In the genomic region with DNA sequence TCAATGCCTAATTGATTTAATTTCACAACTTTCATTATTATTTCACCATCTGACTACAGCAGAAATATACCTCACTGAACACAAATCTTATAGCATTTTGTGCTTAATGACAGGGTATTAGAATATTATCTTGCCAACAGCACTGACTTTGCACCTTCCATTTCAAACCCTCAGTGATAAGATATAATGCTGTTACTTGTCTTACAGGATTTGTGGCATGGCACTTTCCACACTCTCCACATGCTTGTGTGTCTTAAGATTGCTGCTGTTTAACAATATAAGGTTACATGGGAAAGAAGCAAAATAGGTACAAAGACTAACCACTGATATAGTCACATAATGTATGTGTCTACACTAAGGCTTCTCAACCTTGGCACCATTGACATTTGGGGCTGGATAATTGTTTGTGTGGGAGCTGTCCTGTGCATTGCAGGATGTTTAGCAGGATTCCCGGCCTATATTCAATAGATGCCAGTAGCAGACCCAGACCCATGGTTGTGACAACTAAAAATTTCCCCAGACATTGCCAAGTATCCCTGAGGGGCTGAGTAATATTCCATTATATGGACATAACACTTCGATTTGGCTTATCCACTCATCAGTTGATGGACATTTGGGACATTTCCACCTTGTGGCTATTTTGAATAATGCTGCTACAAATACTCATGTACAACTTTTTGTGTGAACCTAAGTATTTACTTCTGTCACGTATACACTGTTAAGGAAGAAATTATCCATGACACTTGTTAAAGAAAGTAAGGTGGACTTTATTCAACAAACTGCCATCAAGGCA, we compare ENCODE assay signal across 22 cellular contexts. TPM values are rescaled to one million over a fixed set of nuclear protein-coding genes. Genes with fewer than 3 reads are reported as not detected.
DNase-seq lines count a peak whose midpoint lies in the region; ATAC-seq, FAIRE-seq and TF ChIP-seq lines count a peak whose summit lies in the region.
"Had no signal": no experiment of that assay in that cellular context is flagged by ENCODE, and none has a peak within 500 bp of the region (broad histone marks: within the 10 kb centered on the region; RNA-seq: fewer than 3 reads in every experiment).

No MANE protein-coding gene starts in this region.

- no peaks in the 10 kb centered on the region for H3K9me2 ChIP-seq in HCT116 (ENCODE audit: insufficient read depth)

- CTCF ChIA-PET in HCT116 (lab: Charles Lee): no interaction called here

- H2AFZ ChIP-seq in HCT116 (ENCODE audit: low read depth, low read length, poor library complexity, severe bottlenecking): no peak overlapping the region

- intact Hi-C loops in HCT116 (cut with micrococcal nuclease): no loop called here
- intact Hi-C loops in pancreas (cut with DNase I): no loop called here

- H3K4me1 Mint-ChIP-seq in nephron: peaks cover 16% of the 10 kb centered on the region

- H3K27ac ChIP-seq in HCT116 (ENCODE audit: low read depth, low read length) (no peak overlapping the region), pancreas (no peak overlapping the region)
- H3K27ac ChIP-seq: left ventricle myocardium inferior had no signal

- no peak for TF ChIP-seq RAD21 in HCT116 (IDR thresholded peaks at IDR 0.05; ENCODE audit: low read depth)

- in situ Hi-C loops in SK-MEL-5 (cut with HindIII; ENCODE audit: low pct_unique_long_range_greater_than_20kb, low sequenced_read_pairs): no loop called here

- peak in 1 of 3 experiments; percentile 39; a peak in 3 of 6 replicates for TF ChIP-seq CTCF in HCT116 (IDR thresholded peaks at IDR 0.05 in 2 of 3, conservative IDR thresholded peaks at IDR 0.05 in 1 of 3; ENCODE audit: borderline replicate concordance in 1 of 3, insufficient read depth in 1 of 3, low read depth in 2 of 3, low read length in 2 of 3)
- no peak for TF ChIP-seq CTCF in nephron (IDR thresholded peaks at IDR 0.05; ENCODE audit: unreplicated experiment in 3 of 3)
- no peak for TF ChIP-seq CTCF in pancreas (IDR thresholded peaks at IDR 0.05)

- no peaks in the 10 kb centered on the region for H4K20me1 ChIP-seq in HCT116 (ENCODE audit: insufficient read depth)

- DNase-seq in ELR (ENCODE audit: low read depth): peak; percentile 21
- DNase-seq in HCT116 (ENCODE audit: low read depth, low spot score): no peak
- DNase-seq in SK-MEL-5 (ENCODE audit: low read depth, low spot score): peak; percentile 21
- DNase-seq in pancreas: no peak
- no peak for DNase-seq in epidermal melanocyte (ENCODE audit: insufficient read length, low spot score)
- no peak for DNase-seq in NOMO-1 treated with dmso at 0.1 percent for 144 hours (lab: John Stamatoyannopoulos, UW; ENCODE audit: unreplicated experiment)
- DNase-seq: activated CD4-positive, alpha-beta T cell treated with anti-CD3 and anti-CD28 coated beads for 36 hours; activated effector memory CD4-positive, alpha-beta T cell treated with anti-CD3 and anti-CD28 coated beads, Interleukin-2, amount 50 U/mL, for 16 hours; activated naive CD8-positive, alpha-beta T cell treated with anti-CD3 and anti-CD28 coated beads, Interleukin-2, amount 10 ng/mL, durations not matched to agents 7 days and 5 days; central memory CD4-positive, alpha-beta T cell; EL; GOT3; islet precursor cell; left ventricle myocardium inferior; NCI-H1694 treated with DMSO at 0.1 percent for 48 hours; NCI-H524 treated with DMSO at 0.1 percent for 48 hours; NK-92 treated with Interleukin-12 subunit alpha and Interleukin-12 subunit beta, amount 100 ng/mL, for 24 hours; stimulated activated naive CD4-positive, alpha-beta T cell treated with Interleukin-2 at 50 U/mL for 16 hours had no signal

- POLR2A ChIA-PET in HCT116 (lab: Charles Lee): no interaction called here

- H3K36me3 ChIP-seq in HCT116 (ENCODE audit: control insufficient read depth in 1 of 2, insufficient read depth in 2 of 2, low read length in 2 of 2) (no peaks in the 10 kb centered on the region; a peak in 1 of 4 replicates), pancreas (no peaks in the 10 kb centered on the region)
- H3K36me3 ChIP-seq: left ventricle myocardium inferior had no signal

- H3K9ac ChIP-seq in HCT116 (ENCODE audit: low read length): no peak overlapping the region

- H3K27me3 Mint-ChIP-seq in nephron (ENCODE audit: low read depth): no peaks in the 10 kb centered on the region

- no peaks in the 10 kb centered on the region for H3K36me3 Mint-ChIP-seq in nephron (ENCODE audit: low read depth)
- H3K36me3 Mint-ChIP-seq: activated naive CD8-positive, alpha-beta T cell treated with anti-CD3 and anti-CD28 coated beads, Interleukin-2, amount 10 ng/mL, durations not matched to agents 7 days and 5 days had no signal

- 75 to 85% methylated on average over 3 of the region's 3 CpGs for WGBS in pancreas, 2 donors

- H3K4me3 Mint-ChIP-seq in nephron: no peak overlapping the region
- H3K4me3 Mint-ChIP-seq: activated CD4-positive, alpha-beta T cell treated with anti-CD3 and anti-CD28 coated beads for 36 hours; activated naive CD8-positive, alpha-beta T cell treated with anti-CD3 and anti-CD28 coated beads, Interleukin-2, amount 10 ng/mL, durations not matched to agents 7 days and 5 days; T-helper 1 cell treated with Interleukin-12 subunit alpha and Interleukin-12 subunit beta and Interleukin-4 antibody, amounts not matched to agents 30 μg/mL and 1 μg/mL, for 36 hours had no signal

- FAIRE-seq in pancreas (lab: Jason Lieb, UNC): no peak
- FAIRE-seq: TTC549, urothelium cell line had no signal

- H3K27me3 ChIP-seq in HCT116 (ENCODE audit: insufficient read depth, low read length): no peaks in the 10 kb centered on the region
- no peaks in the 10 kb centered on the region for H3K27me3 ChIP-seq in pancreas

- H3K4me3 ChIP-seq in HCT116 (replicated peaks in 1 of 2; ENCODE audit: low read depth in 1 of 2, low read length in 2 of 2) (no peak overlapping the region), pancreas (no peak overlapping the region)
- H3K4me3 ChIP-seq: left ventricle myocardium inferior had no signal

- no peak overlapping the region for H3K4me2 ChIP-seq in HCT116 (ENCODE audit: low read length)

- RAD21 ChIA-PET in HCT116 (lab: Charles Lee; ENCODE audit: low non-redundant PET in 1 of 2, low total read pairs in 2 of 2, uncharacterized antibody in 2 of 2, unreplicated experiment in 2 of 2): no interaction called here

- H3K9me3 Mint-ChIP-seq in nephron: no peaks in the 10 kb centered on the region
- H3K9me3 Mint-ChIP-seq: activated naive CD8-positive, alpha-beta T cell treated with anti-CD3 and anti-CD28 coated beads, Interleukin-2, amount 10 ng/mL, durations not matched to agents 7 days and 5 days; T-helper 1 cell treated with Interleukin-12 subunit alpha and Interleukin-12 subunit beta and Interleukin-4 antibody, amounts not matched to agents 30 μg/mL and 1 μg/mL, for 36 hours had no signal

- 0 out of 2 replicates have a peak, but pooled peaks have one; percentile 46 for ATAC-seq in HCT116
- ATAC-seq in pancreas: no peak
- ATAC-seq: activated CD4-positive, alpha-beta T cell treated with anti-CD3 and anti-CD28 coated beads for 36 hours had no signal

- H3K4me1 ChIP-seq in HCT116 (ENCODE audit: control insufficient read depth in 1 of 2, insufficient read depth in 2 of 2, low read length in 2 of 2) (peaks cover 3 to 8% of the 10 kb centered on the region in 2 experiments; a peak in 3 of 4 replicates), pancreas (peaks cover 4 to 12% (median 7%) of the 10 kb centered on the region in 3 donors)

- H3K79me2 ChIP-seq in HCT116 (ENCODE audit: insufficient read depth, low read length): 0 out of 2 replicates have a peak, but pooled peaks cover under 1% of the 10 kb centered on the region

- no peaks in the 10 kb centered on the region for H3K9me3 ChIP-seq in HCT116 (ENCODE audit: control insufficient read depth in 1 of 2, insufficient read depth in 1 of 2, low read depth in 1 of 2, low read length in 2 of 2)
- no peaks in the 10 kb centered on the region for H3K9me3 ChIP-seq in pancreas
- H3K9me3 ChIP-seq: left ventricle myocardium inferior had no signal

- no peak for TF ChIP-seq POLR2A in HCT116 (IDR thresholded peaks at IDR 0.05; ENCODE audit: borderline replicate concordance, extremely low read depth, insufficient read depth, insufficient read length)

- no TSS peak for BruUV-seq in HCT116 (replicated peaks; lab: Mats Ljungman, UMichigan)

- peak overlapping the region in 2 of 3 experiments; percentile 33 to 44 for H3K27ac Mint-ChIP-seq in nephron
- H3K27ac Mint-ChIP-seq: activated CD4-positive, alpha-beta T cell treated with anti-CD3 and anti-CD28 coated beads for 36 hours; activated naive CD8-positive, alpha-beta T cell treated with anti-CD3 and anti-CD28 coated beads, Interleukin-2, amount 10 ng/mL, durations not matched to agents 7 days and 5 days; T-helper 1 cell treated with Interleukin-12 subunit alpha and Interleukin-12 subunit beta and Interleukin-4 antibody, amounts not matched to agents 30 μg/mL and 1 μg/mL, for 36 hours had no signal

TF ChIP-seq in HCT116, 20 proteins besides CTCF, POLR2A, EP300 and RAD21 (continues in another document):
- TF ChIP-seq YY1 (IDR thresholded peaks at IDR 0.05; ENCODE audit: extremely low read depth, insufficient replicate concordance, low read depth, low read length) (no peak), TCF7L2 (IDR thresholded peaks at IDR 0.05; ENCODE audit: borderline replicate concordance, extremely low read depth, insufficient read depth, insufficient read length) (no peak), POLR2AphosphoS5 (IDR thresholded peaks at IDR 0.05; ENCODE audit: low read depth, low read length) (no peak), CEBPB (IDR thresholded peaks at IDR 0.05; ENCODE audit: low read depth) (no peak)

RNA-seq across cellular contexts. Expression of a gene that starts 5.7 kb away (rescaled TPM):
- total RNA-seq in HCT116 (2021; ENCODE audit: unreplicated experiment) (22.8 TPM), pancreas (1 to 10 TPM in 1 of 6 donors, under 1 TPM in 5; 0.12 to 1.3 (median 0.43) TPM)
- 9.5 and 10.9 TPM in 2 replicates for polyA plus RNA-seq in HCT116 (2012)
- total RNA-seq in SK-MEL-5 (2014; rRNA removed; shearing (Covaris generic)): 5.3 and 5.9 TPM in 2 replicates
- polyA plus RNA-seq in SK-MEL-5 (2015; cell fraction: cytosol; rRNA removed): 7.1 and 10.9 TPM in 2 replicates
- polyA plus RNA-seq in SK-MEL-5 (2015; cell fraction: nucleus; rRNA removed): 6.4 and 8.8 TPM in 2 replicates
- polyA plus RNA-seq in pancreas: under 1 TPM in 1 of 2 donors, not detected in 1; 0.42 TPM

Comparison
In these comparisons a context has a peak if more than half of its experiments do, and no peak if none do; other contexts are left out.
1. DNase-seq: peak in ELR (single experiment) and SK-MEL-5 (single experiment); none in HCT116 (single experiment), pancreas (0 of 6), epidermal melanocyte (single experiment) and NOMO-1 treated with dmso at 0.1 percent for 144 hours (single experiment).